ENCODE assay signal across 1 cellular context in the genomic region with DNA sequence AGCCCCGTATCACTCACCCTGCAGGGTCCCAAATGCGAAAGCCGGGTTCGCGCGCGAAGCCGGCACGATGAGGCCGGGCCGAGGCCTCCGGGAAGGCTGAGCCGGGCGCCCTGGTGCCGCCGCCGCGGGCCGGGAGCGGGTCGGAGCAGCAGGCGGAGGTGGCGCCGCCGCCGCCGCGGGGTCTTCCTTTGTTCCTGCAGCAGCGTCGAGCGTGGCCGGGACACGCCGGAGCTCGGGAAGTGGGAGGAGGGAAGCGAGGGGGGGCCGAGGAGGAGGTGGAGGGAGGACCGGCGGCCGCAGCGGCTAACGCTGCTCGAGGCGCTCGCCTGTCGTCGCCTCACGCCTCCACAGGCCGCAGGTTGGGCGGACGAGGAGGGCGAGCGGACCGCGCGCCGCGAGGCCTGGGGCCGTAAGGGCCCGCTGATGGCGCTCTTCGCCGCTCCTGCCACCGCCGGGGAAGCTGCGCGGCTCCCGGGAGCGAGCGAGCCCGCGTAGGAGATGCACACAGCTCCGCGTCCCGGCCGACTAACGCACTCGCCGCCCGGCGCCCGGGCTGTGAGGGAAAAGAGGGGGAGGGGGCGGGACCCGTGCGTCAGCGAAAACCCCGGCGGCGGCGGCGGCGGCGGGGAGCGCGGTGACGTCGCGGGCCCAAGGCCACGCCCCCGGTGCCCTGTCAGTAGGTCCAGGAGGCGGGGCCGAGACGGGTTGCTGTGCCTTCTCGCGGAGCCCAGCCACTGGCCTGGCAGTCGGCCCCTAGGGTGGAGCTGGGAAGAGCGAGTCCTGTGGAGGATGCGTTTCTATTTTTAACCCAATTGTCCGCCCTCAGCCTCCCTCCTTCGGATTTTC.
TF ChIP-seq lines count a peak whose summit lies in the region.

Gene ZFAND5, minus strand, starts transcription at position 530 of the 846 bp plus-strand sequence. CDS start 4,430 bp downstream, outside the sequence.

TF ChIP-seq in GM12878, 131 proteins besides CTCF, POLR2A, EP300 and RAD21 (continued from another document and continues in another):
- TF ChIP-seq ZBTB11 (CRISPR knock-in tag; IDR thresholded peaks at IDR 0.05) (peak; percentile 43; the same call in 1 of the 2 replicates), PAX5 (IDR thresholded peaks at IDR 0.05; ENCODE audit: borderline replicate concordance, low read depth, low read length) (0 out of 2 replicates have a peak, but pooled peaks have one; percentile 45), ZNF207 (IDR thresholded peaks at IDR 0.05; ENCODE audit: borderline replicate concordance) (peak; percentile 76; the same call in 1 of the 2 replicates), GABPA (IDR thresholded peaks at IDR 0.05; ENCODE audit: low read depth) (no peak), TARDBP (IDR thresholded peaks at IDR 0.05; ENCODE audit: borderline replicate concordance) (peak; percentile 60; the same call in 1 of the 2 replicates), SIX5 (IDR thresholded peaks at IDR 0.05; ENCODE audit: low read depth, low read length, severe bottlenecking) (no peak), SUZ12 (IDR thresholded peaks at IDR 0.05; ENCODE audit: unreplicated experiment) (no peak), JUND (IDR thresholded peaks at IDR 0.05; ENCODE audit: low read depth, low read length) (peak; percentile 45; the same call in 1 of the 2 replicates), ZBED1 (IDR thresholded peaks at IDR 0.05; ENCODE audit: borderline replicate concordance) (0 out of 2 replicates have a peak, but pooled peaks have one; percentile 17), CHD4 (IDR thresholded peaks at IDR 0.05) (no peak), KDM1A (IDR thresholded peaks at IDR 0.05; ENCODE audit: borderline replicate concordance) (no peak), LARP7 (IDR thresholded peaks at IDR 0.05) (peak; percentile 99), ZNF274 (IDR thresholded peaks at IDR 0.05; ENCODE audit: insufficient read depth, insufficient read length) (no peak), RCOR1 (conservative IDR thresholded peaks at IDR 0.05; ENCODE audit: low read depth, low read length) (0 out of 2 replicates have a peak, but pooled peaks have one; percentile 32), ZNF592 (IDR thresholded peaks at IDR 0.05) (no peak), SMAD5 (IDR thresholded peaks at IDR 0.05; ENCODE audit: low read depth) (peak; percentile 95), SPI1 (IDR thresholded peaks at IDR 0.05; ENCODE audit: borderline replicate concordance, insufficient read depth, low read depth, low read length) (no peak), TCF12 (IDR thresholded peaks at IDR 0.05; ENCODE audit: low read depth, low read length) (0 out of 2 replicates have a peak, but pooled peaks have one; percentile 30), CEBPB (IDR thresholded peaks at IDR 0.05; ENCODE audit: borderline replicate concordance in 1 of 2, low read depth in 2 of 2, low read length in 2 of 2) (no peak), IRF4 (IDR thresholded peaks at IDR 0.05; ENCODE audit: low read depth, low read length) (no peak), ZNF622 (IDR thresholded peaks at IDR 0.05) (no peak), EED (IDR thresholded peaks at IDR 0.05; ENCODE audit: low read depth) (no peak; the same call in 1 of the 2 replicates), SIN3A (IDR thresholded peaks at IDR 0.05; ENCODE audit: low read depth, low read length) (0 out of 2 replicates have a peak, but pooled peaks have one; percentile 9), ETV6 (conservative IDR thresholded peaks at IDR 0.05 in 1 of 2, IDR thresholded peaks at IDR 0.05 in 1 of 2; ENCODE audit: borderline replicate concordance in 1 of 2, low read depth in 1 of 2) (no peak), RELA (IDR thresholded peaks at IDR 0.05; ENCODE audit: borderline replicate concordance, partially characterized antibody) (no peak), FOS (IDR thresholded peaks at IDR 0.05; ENCODE audit: borderline replicate concordance, extremely low read depth, insufficient read length) (no peak), CHD1 (IDR thresholded peaks at IDR 0.05; ENCODE audit: low read depth, low read length) (no peak; the same call in 1 of the 2 replicates), SMAD1 (IDR thresholded peaks at IDR 0.05; ENCODE audit: low read depth, partially characterized antibody) (no peak), CREB1 (IDR thresholded peaks at IDR 0.05; ENCODE audit: low read depth) (peak; percentile 89), HSF1 (IDR thresholded peaks at IDR 0.05; ENCODE audit: low read depth, low read length) (0 out of 2 replicates have a peak, but pooled peaks have one; percentile 6), KLF5 (IDR thresholded peaks at IDR 0.05; ENCODE audit: partially characterized antibody) (no peak), JUNB (IDR thresholded peaks at IDR 0.05) (no peak), SMC3 (IDR thresholded peaks at IDR 0.05; ENCODE audit: borderline replicate concordance, low read length) (peak; percentile 11; the same call in 1 of the 2 replicates), ASH2L (IDR thresholded peaks at IDR 0.05; ENCODE audit: borderline replicate concordance, low read depth) (0 out of 2 replicates have a peak, but pooled peaks have one; percentile 57)
- TF ChIP-seq, protein P1, sequence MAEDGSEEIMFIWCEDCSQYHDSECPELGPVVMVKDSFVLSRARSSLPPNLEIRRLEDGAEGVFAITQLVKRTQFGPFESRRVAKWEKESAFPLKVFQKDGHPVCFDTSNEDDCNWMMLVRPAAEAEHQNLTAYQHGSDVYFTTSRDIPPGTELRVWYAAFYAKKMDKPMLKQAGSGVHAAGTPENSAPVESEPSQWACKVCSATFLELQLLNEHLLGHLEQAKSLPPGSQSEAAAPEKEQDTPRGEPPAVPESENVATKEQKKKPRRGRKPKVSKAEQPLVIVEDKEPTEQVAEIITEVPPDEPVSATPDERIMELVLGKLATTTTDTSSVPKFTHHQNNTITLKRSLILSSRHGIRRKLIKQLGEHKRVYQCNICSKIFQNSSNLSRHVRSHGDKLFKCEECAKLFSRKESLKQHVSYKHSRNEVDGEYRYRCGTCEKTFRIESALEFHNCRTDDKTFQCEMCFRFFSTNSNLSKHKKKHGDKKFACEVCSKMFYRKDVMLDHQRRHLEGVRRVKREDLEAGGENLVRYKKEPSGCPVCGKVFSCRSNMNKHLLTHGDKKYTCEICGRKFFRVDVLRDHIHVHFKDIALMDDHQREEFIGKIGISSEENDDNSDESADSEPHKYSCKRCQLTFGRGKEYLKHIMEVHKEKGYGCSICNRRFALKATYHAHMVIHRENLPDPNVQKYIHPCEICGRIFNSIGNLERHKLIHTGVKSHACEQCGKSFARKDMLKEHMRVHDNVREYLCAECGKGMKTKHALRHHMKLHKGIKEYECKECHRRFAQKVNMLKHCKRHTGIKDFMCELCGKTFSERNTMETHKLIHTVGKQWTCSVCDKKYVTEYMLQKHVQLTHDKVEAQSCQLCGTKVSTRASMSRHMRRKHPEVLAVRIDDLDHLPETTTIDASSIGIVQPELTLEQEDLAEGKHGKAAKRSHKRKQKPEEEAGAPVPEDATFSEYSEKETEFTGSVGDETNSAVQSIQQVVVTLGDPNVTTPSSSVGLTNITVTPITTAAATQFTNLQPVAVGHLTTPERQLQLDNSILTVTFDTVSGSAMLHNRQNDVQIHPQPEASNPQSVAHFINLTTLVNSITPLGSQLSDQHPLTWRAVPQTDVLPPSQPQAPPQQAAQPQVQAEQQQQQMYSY (CRISPR knock-in tag; IDR thresholded peaks at IDR 0.05) = no peak
- TF ChIP-seq, protein P2, sequence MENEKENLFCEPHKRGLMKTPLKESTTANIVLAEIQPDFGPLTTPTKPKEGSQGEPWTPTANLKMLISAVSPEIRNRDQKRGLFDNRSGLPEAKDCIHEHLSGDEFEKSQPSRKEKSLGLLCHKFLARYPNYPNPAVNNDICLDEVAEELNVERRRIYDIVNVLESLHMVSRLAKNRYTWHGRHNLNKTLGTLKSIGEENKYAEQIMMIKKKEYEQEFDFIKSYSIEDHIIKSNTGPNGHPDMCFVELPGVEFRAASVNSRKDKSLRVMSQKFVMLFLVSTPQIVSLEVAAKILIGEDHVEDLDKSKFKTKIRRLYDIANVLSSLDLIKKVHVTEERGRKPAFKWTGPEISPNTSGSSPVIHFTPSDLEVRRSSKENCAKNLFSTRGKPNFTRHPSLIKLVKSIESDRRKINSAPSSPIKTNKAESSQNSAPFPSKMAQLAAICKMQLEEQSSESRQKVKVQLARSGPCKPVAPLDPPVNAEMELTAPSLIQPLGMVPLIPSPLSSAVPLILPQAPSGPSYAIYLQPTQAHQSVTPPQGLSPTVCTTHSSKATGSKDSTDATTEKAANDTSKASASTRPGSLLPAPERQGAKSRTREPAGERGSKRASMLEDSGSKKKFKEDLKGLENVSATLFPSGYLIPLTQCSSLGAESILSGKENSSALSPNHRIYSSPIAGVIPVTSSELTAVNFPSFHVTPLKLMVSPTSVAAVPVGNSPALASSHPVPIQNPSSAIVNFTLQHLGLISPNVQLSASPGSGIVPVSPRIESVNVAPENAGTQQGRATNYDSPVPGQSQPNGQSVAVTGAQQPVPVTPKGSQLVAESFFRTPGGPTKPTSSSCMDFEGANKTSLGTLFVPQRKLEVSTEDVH (IDR thresholded peaks at IDR 0.05; ENCODE audit: low read depth, partially characterized antibody) = no peak
- TF ChIP-seq, protein P3, sequence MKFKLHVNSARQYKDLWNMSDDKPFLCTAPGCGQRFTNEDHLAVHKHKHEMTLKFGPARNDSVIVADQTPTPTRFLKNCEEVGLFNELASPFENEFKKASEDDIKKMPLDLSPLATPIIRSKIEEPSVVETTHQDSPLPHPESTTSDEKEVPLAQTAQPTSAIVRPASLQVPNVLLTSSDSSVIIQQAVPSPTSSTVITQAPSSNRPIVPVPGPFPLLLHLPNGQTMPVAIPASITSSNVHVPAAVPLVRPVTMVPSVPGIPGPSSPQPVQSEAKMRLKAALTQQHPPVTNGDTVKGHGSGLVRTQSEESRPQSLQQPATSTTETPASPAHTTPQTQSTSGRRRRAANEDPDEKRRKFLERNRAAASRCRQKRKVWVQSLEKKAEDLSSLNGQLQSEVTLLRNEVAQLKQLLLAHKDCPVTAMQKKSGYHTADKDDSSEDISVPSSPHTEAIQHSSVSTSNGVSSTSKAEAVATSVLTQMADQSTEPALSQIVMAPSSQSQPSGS (IDR thresholded peaks at IDR 0.05; ENCODE audit: low read length) = no peak
